ENCODE assay signal across 1 cellular context in the genomic region with DNA sequence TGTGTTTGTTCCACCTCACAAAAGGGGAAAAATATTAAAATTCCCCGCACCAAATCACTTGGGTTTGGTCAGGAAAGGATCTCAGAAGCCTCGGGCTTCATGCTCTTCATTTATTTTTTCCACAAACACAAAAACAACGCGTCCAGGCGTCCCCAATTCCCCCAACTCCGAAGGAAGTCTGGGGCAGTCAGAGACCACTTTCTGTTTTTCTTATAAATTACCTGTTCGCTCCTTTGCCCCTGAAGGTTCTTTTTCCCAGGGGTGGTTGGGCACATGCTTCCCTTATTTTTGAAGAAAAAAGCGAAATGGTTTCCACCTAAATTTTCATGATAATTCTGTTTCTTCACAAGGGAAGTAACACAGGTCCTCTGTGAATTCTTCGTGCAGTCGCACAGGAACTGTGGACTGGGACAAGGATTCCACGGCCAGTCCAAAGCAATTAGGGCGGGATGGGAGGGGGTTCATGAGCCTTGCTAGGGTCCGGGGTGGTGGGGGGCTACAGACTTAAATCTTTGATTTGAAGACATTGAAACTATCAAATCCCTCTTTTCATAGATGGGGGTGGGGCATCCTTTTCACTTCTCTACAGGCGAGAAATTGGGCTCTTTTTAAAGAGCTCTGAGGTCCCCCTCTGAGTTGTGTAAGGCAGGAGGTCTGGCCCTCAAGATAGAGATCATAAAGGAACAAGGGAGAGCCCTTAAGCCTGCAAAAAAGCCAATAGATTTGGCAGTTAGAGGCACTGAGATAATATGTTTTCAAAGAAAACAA.
TF ChIP-seq lines count a peak whose summit lies in the region.

No MANE protein-coding gene starts in this region.

TF ChIP-seq in HepG2, 621 proteins besides CTCF, POLR2A, EP300 and RAD21 (continues in another document):
- TF ChIP-seq ZNF501 (CRISPR knock-in tag; IDR thresholded peaks at IDR 0.05): no peak
- no peak for TF ChIP-seq ZNF121 (CRISPR knock-in tag; IDR thresholded peaks at IDR 0.05)
- TF ChIP-seq ZNF251 (CRISPR knock-in tag; IDR thresholded peaks at IDR 0.05): no peak
- TF ChIP-seq ZSCAN22 (CRISPR knock-in tag; IDR thresholded peaks at IDR 0.05): no peak
- TF ChIP-seq RERE (CRISPR knock-in tag; IDR thresholded peaks at IDR 0.05; ENCODE audit: low read depth): no peak
- no peak for TF ChIP-seq ZNF644 (CRISPR knock-in tag; IDR thresholded peaks at IDR 0.05; ENCODE audit: low read depth)
- TF ChIP-seq SMARCC2 (IDR thresholded peaks at IDR 0.05): 0 out of 2 replicates have a peak, but pooled peaks have one; percentile 24
- TF ChIP-seq ZBTB3 (CRISPR knock-in tag; IDR thresholded peaks at IDR 0.05; ENCODE audit: borderline replicate concordance, low read depth): no peak
- TF ChIP-seq KAT7 (CRISPR knock-in tag; IDR thresholded peaks at IDR 0.05; ENCODE audit: borderline replicate concordance): no peak
- TF ChIP-seq ZNF382 (CRISPR knock-in tag; IDR thresholded peaks at IDR 0.05; ENCODE audit: borderline replicate concordance): no peak
- TF ChIP-seq HES4 (CRISPR knock-in tag; IDR thresholded peaks at IDR 0.05; ENCODE audit: borderline replicate concordance): no peak
- TF ChIP-seq, protein P1, sequence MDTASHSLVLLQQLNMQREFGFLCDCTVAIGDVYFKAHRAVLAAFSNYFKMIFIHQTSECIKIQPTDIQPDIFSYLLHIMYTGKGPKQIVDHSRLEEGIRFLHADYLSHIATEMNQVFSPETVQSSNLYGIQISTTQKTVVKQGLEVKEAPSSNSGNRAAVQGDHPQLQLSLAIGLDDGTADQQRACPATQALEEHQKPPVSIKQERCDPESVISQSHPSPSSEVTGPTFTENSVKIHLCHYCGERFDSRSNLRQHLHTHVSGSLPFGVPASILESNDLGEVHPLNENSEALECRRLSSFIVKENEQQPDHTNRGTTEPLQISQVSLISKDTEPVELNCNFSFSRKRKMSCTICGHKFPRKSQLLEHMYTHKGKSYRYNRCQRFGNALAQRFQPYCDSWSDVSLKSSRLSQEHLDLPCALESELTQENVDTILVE (CRISPR knock-in tag; IDR thresholded peaks at IDR 0.05): peak; percentile 19; the same call in 1 of the 2 replicates
- TF ChIP-seq, protein P2, sequence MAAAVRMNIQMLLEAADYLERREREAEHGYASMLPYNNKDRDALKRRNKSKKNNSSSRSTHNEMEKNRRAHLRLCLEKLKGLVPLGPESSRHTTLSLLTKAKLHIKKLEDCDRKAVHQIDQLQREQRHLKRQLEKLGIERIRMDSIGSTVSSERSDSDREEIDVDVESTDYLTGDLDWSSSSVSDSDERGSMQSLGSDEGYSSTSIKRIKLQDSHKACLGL (CRISPR knock-in tag; IDR thresholded peaks at IDR 0.05): no peak
- 0 out of 2 replicates have a peak, but pooled peaks have one; percentile 9 for TF ChIP-seq RORA (CRISPR knock-in tag; IDR thresholded peaks at IDR 0.05)
- TF ChIP-seq PCBP1 (IDR thresholded peaks at IDR 0.05; ENCODE audit: borderline replicate concordance, low read depth, low read length): no peak
- TF ChIP-seq ZNF292 (CRISPR knock-in tag; IDR thresholded peaks at IDR 0.05; ENCODE audit: borderline replicate concordance, low read depth): no peak
- TF ChIP-seq ZNF598 (CRISPR knock-in tag; IDR thresholded peaks at IDR 0.05; ENCODE audit: borderline replicate concordance): 0 out of 2 replicates have a peak, but pooled peaks have one; percentile 11
- 0 out of 2 replicates have a peak, but pooled peaks have one; percentile 0 for TF ChIP-seq CEBPG (CRISPR knock-in tag; IDR thresholded peaks at IDR 0.05)
- TF ChIP-seq SSRP1 (CRISPR knock-in tag; IDR thresholded peaks at IDR 0.05): no peak
- TF ChIP-seq NAIF1 (CRISPR knock-in tag; IDR thresholded peaks at IDR 0.05; ENCODE audit: borderline replicate concordance): no peak; the same call in 1 of the 2 replicates
- 0 out of 2 replicates have a peak, but pooled peaks have one; percentile 5 for TF ChIP-seq ZNF687 (CRISPR knock-in tag; IDR thresholded peaks at IDR 0.05)
- TF ChIP-seq ZNF713 (CRISPR knock-in tag; IDR thresholded peaks at IDR 0.05): no peak
- 0 out of 2 replicates have a peak, but pooled peaks have one; percentile 32 for TF ChIP-seq DNMT3B (CRISPR knock-in tag; conservative IDR thresholded peaks at IDR 0.05)
- TF ChIP-seq DPF2 (CRISPR knock-in tag; IDR thresholded peaks at IDR 0.05; ENCODE audit: borderline replicate concordance, low read depth): no peak
- TF ChIP-seq, protein P3, sequence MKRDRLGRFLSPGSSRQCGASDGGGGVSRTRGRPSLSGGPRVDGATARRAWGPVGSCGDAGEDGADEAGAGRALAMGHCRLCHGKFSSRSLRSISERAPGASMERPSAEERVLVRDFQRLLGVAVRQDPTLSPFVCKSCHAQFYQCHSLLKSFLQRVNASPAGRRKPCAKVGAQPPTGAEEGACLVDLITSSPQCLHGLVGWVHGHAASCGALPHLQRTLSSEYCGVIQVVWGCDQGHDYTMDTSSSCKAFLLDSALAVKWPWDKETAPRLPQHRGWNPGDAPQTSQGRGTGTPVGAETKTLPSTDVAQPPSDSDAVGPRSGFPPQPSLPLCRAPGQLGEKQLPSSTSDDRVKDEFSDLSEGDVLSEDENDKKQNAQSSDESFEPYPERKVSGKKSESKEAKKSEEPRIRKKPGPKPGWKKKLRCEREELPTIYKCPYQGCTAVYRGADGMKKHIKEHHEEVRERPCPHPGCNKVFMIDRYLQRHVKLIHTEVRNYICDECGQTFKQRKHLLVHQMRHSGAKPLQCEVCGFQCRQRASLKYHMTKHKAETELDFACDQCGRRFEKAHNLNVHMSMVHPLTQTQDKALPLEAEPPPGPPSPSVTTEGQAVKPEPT (CRISPR knock-in tag; IDR thresholded peaks at IDR 0.05; ENCODE audit: low read depth): no peak
- TF ChIP-seq ZNF75D (CRISPR knock-in tag; IDR thresholded peaks at IDR 0.05; ENCODE audit: borderline replicate concordance): no peak
- TF ChIP-seq KDM5A (IDR thresholded peaks at IDR 0.05; ENCODE audit: borderline replicate concordance, low read length): 0 out of 2 replicates have a peak, but pooled peaks have one; percentile 15
- no peak for TF ChIP-seq CHD4 (IDR thresholded peaks at IDR 0.05; ENCODE audit: borderline replicate concordance, low read length)
- TF ChIP-seq ZNF512B (CRISPR knock-in tag; IDR thresholded peaks at IDR 0.05; ENCODE audit: borderline replicate concordance): no peak
- TF ChIP-seq, protein P4, sequence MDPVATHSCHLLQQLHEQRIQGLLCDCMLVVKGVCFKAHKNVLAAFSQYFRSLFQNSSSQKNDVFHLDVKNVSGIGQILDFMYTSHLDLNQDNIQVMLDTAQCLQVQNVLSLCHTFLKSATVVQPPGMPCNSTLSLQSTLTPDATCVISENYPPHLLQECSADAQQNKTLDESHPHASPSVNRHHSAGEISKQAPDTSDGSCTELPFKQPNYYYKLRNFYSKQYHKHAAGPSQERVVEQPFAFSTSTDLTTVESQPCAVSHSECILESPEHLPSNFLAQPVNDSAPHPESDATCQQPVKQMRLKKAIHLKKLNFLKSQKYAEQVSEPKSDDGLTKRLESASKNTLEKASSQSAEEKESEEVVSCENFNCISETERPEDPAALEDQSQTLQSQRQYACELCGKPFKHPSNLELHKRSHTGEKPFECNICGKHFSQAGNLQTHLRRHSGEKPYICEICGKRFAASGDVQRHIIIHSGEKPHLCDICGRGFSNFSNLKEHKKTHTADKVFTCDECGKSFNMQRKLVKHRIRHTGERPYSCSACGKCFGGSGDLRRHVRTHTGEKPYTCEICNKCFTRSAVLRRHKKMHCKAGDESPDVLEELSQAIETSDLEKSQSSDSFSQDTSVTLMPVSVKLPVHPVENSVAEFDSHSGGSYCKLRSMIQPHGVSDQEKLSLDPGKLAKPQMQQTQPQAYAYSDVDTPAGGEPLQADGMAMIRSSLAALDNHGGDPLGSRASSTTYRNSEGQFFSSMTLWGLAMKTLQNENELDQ (CRISPR knock-in tag; IDR thresholded peaks at IDR 0.05; ENCODE audit: borderline replicate concordance): no peak
- TF ChIP-seq ZFX (CRISPR knock-in tag; IDR thresholded peaks at IDR 0.05; ENCODE audit: low read depth): no peak
- TF ChIP-seq AGO1 (IDR thresholded peaks at IDR 0.05; ENCODE audit: low read depth, low read length, poor library complexity, severe bottlenecking): peak; percentile 1
- TF ChIP-seq HMG20B (CRISPR knock-in tag; conservative IDR thresholded peaks at IDR 0.05): no peak
- TF ChIP-seq ZNF331 (CRISPR knock-in tag; IDR thresholded peaks at IDR 0.05): no peak
- no peak for TF ChIP-seq SOX6 (IDR thresholded peaks at IDR 0.05)
- TF ChIP-seq SOX6 (CRISPR knock-in tag; IDR thresholded peaks at IDR 0.05): no peak
- TF ChIP-seq ZNF326 (CRISPR knock-in tag; IDR thresholded peaks at IDR 0.05; ENCODE audit: borderline replicate concordance): no peak
- TF ChIP-seq, protein P5, sequence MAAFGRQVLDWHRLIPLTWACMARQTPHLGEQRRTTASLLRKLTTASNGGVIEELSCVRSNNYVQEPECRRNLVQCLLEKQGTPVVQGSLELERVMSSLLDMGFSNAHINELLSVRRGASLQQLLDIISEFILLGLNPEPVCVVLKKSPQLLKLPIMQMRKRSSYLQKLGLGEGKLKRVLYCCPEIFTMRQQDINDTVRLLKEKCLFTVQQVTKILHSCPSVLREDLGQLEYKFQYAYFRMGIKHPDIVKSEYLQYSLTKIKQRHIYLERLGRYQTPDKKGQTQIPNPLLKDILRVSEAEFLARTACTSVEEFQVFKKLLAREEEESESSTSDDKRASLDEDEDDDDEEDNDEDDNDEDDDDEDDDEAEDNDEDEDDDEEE (CRISPR knock-in tag; IDR thresholded peaks at IDR 0.05): no peak
